In the genomic region with DNA sequence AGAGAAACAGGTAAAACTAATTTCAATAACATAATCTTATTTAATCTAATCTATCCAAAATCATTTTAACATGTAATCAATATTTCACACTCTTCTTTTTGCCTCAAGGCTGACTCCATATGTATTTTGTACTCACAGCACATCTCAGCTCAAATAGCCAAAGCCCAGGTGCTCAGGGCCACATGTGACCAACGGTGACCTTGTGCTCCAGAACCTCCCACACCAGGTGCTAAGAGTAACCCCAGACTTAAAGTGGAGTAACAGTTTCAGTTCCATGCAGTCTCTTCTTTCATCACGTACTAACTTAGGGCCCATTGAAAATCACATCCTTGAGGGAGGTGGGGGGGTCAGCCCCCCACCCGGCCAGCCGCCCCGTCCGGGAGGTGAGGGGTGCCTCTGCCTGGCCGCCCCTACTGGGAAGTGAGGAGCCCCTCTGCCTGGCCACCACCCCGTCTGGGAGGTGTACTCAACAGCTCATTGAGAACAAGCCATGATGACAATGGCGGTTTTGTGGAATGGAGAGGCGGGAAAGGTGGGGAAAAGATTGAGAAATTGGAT, we compare ENCODE assay signal across 13 cellular contexts. TPM values are rescaled to one million over a fixed set of nuclear protein-coding genes. Genes with fewer than 3 reads are reported as not detected.
DNase-seq lines count a peak whose midpoint lies in the region; ATAC-seq and TF ChIP-seq lines count a peak whose summit lies in the region.
"Had no signal": no experiment of that assay in that cellular context is flagged by ENCODE, and none has a peak within 500 bp of the region (broad histone marks: within the 10 kb centered on the region; RNA-seq: fewer than 3 reads in every experiment).

No MANE protein-coding gene starts in this region.

- no peak overlapping the region for H3K4me3 ChIP-seq in breast epithelium
- no peak overlapping the region for H3K4me3 ChIP-seq in esophagus muscularis mucosa
- H3K4me3 ChIP-seq: MG63, suprapubic skin had no signal

- H3K27me3 Mint-ChIP-seq in MCF 10A (ENCODE audit: insufficient read depth, unreplicated experiment): no peaks in the 10 kb centered on the region
- no peaks in the 10 kb centered on the region for H3K27me3 Mint-ChIP-seq in stimulated activated naive B cell treated with anti-CD40 and anti-IgM and Interleukin-4, amounts not matched to agents 10 μg/mL and 1 μg/mL and 100 μg/mL, for 72 hours
- no peaks in the 10 kb centered on the region; the same call in 1 of the 2 replicates for H3K27me3 Mint-ChIP-seq in HFFc6 (ENCODE audit: insufficient read depth)

- H3K36me3 Mint-ChIP-seq in MCF 10A (ENCODE audit: insufficient read depth, unreplicated experiment): peaks cover 11% of the 10 kb centered on the region
- peaks cover 17 to 32% of the 10 kb centered on the region in 2 donors for H3K36me3 Mint-ChIP-seq in stimulated activated naive B cell treated with anti-CD40 and anti-IgM and Interleukin-4, amounts not matched to agents 10 μg/mL and 1 μg/mL and 100 μg/mL, for 72 hours
- peaks cover 22% of the 10 kb centered on the region for H3K36me3 Mint-ChIP-seq in HFFc6 (ENCODE audit: low read depth)

- ATAC-seq in GM21723 (IDR thresholded peaks at IDR 0.05; ENCODE audit: unreplicated experiment): peak; percentile 50
- peak; percentile 27 for ATAC-seq in HG03469 (IDR thresholded peaks at IDR 0.05; ENCODE audit: unreplicated experiment)
- no peak for ATAC-seq in stimulated activated naive B cell treated with anti-CD40 and anti-IgM and Interleukin-4, amounts not matched to agents 10 μg/mL and 1 μg/mL and 100 μg/mL, for 72 hours (replicated peaks)

- H3K27ac ChIP-seq in breast epithelium (no peak overlapping the region), esophagus muscularis mucosa (replicated peaks in 1 of 4) (no peak overlapping the region)
- H3K27ac ChIP-seq: suprapubic skin had no signal

- H3K4me1 Mint-ChIP-seq in MCF 10A (ENCODE audit: insufficient read depth, unreplicated experiment) (no peaks in the 10 kb centered on the region), HFFc6 (ENCODE audit: low read depth) (peaks cover under 1% of the 10 kb centered on the region)
- H3K4me1 Mint-ChIP-seq in stimulated activated naive B cell treated with anti-CD40 and anti-IgM and Interleukin-4, amounts not matched to agents 10 μg/mL and 1 μg/mL and 100 μg/mL, for 72 hours: no peaks in the 10 kb centered on the region

- no peak overlapping the region for H3K4me3 Mint-ChIP-seq in MCF 10A (ENCODE audit: unreplicated experiment)
- H3K4me3 Mint-ChIP-seq in stimulated activated naive B cell treated with anti-CD40 and anti-IgM and Interleukin-4, amounts not matched to agents 10 μg/mL and 1 μg/mL and 100 μg/mL, for 72 hours: no peak overlapping the region
- H3K4me3 Mint-ChIP-seq in HFFc6: no peak overlapping the region

- no peak for DNase-seq in MCF 10A (ENCODE audit: unreplicated experiment)
- no peak for DNase-seq in breast epithelium (ENCODE audit: low spot score in 2 of 2)
- DNase-seq in stimulated activated naive B cell treated with anti-CD40 and anti-IgM and Interleukin-4, amounts not matched to agents 10 μg/mL and 1 μg/mL and 100 μg/mL, for 72 hours: no peak
- DNase-seq in HFFc6: no peak
- no peak for DNase-seq in esophagus muscularis mucosa (ENCODE audit: extremely low spot score)
- DNase-seq in NOMO-1 treated with dmso at 0.1 percent for 144 hours (lab: John Stamatoyannopoulos, UW; ENCODE audit: unreplicated experiment): no peak
- DNase-seq: activated T-cell treated with anti-CD3 and anti-CD28 coated beads, Interleukin-2, amount 50 U/mL, for 1 hour; cerebellar nuclear complex; MG63; stimulated activated CD4-positive, alpha-beta T cell treated with anti-CD3 and anti-CD28 coated beads, Interleukin-1b, Interleukin-23, amount 100 ng/mL, for 48 hours had no signal

- H3K27me3 ChIP-seq in breast epithelium: no peaks in the 10 kb centered on the region
- H3K27me3 ChIP-seq in esophagus muscularis mucosa: no peaks in the 10 kb centered on the region
- H3K27me3 ChIP-seq: MG63, suprapubic skin had no signal

- H3K9me3 ChIP-seq in breast epithelium (no peaks in the 10 kb centered on the region), esophagus muscularis mucosa (no peaks in the 10 kb centered on the region)
- H3K9me3 ChIP-seq: MG63, suprapubic skin had no signal

- TF ChIP-seq POLR2A in breast epithelium (IDR thresholded peaks at IDR 0.05) (no peak), esophagus muscularis mucosa (IDR thresholded peaks at IDR 0.05; ENCODE audit: low read depth) (no peak)

- H3K4me1 ChIP-seq in breast epithelium (no peaks in the 10 kb centered on the region), esophagus muscularis mucosa (no peaks in the 10 kb centered on the region)
- H3K4me1 ChIP-seq: suprapubic skin had no signal

- peak overlapping the region; percentile 11 for H3K27ac Mint-ChIP-seq in MCF 10A (ENCODE audit: low read depth, unreplicated experiment)
- peak overlapping the region; percentile 37 for H3K27ac Mint-ChIP-seq in stimulated activated naive B cell treated with anti-CD40 and anti-IgM and Interleukin-4, amounts not matched to agents 10 μg/mL and 1 μg/mL and 100 μg/mL, for 72 hours
- H3K27ac Mint-ChIP-seq in HFFc6: no peak overlapping the region

- H3K36me3 ChIP-seq in breast epithelium: no peaks in the 10 kb centered on the region
- H3K36me3 ChIP-seq in esophagus muscularis mucosa: peaks cover 11 to 32% (median 18%) of the 10 kb centered on the region in 4 donors

- intact Hi-C loops in MCF 10A (cut with micrococcal nuclease): no loop called here
- intact Hi-C loops in breast epithelium (cut with DNase I; ENCODE audit: low total_unique reads): no loop called here
- intact Hi-C loops in esophagus muscularis mucosa (cut with DNase I): no loop called here

- CTCF ChIA-PET in MCF 10A (lab: Yijun Ruan, JAX): interaction anchor here (0.6 to 0.7 kb wide), 2 partner anchors 27 to 1276 kb away, joined by 3 read pairs; no protein-coding TSS in a partner anchor

- WGBS in esophagus muscularis mucosa: 88% methylated on average over 10 of the region's 10 CpGs

- POLR2A ChIA-PET in MCF 10A (lab: Yijun Ruan, JAX): interaction anchor here (0.6 kb wide), 1 partner anchor 1641 kb away, joined by 3 read pairs; no protein-coding TSS in a partner anchor

- H3K9me3 Mint-ChIP-seq in MCF 10A (ENCODE audit: unreplicated experiment): no peaks in the 10 kb centered on the region
- H3K9me3 Mint-ChIP-seq in stimulated activated naive B cell treated with anti-CD40 and anti-IgM and Interleukin-4, amounts not matched to agents 10 μg/mL and 1 μg/mL and 100 μg/mL, for 72 hours: no peaks in the 10 kb centered on the region
- no peaks in the 10 kb centered on the region for H3K9me3 Mint-ChIP-seq in HFFc6

- TF ChIP-seq CTCF in MCF 10A (IDR thresholded peaks at IDR 0.05; ENCODE audit: unreplicated experiment) (no peak), breast epithelium (IDR thresholded peaks at IDR 0.05) (no peak), HFFc6 (IDR thresholded peaks at IDR 0.05) (no peak), esophagus muscularis mucosa (IDR thresholded peaks at IDR 0.05) (no peak)

- no peak for TF ChIP-seq EP300 in esophagus muscularis mucosa (IDR thresholded peaks at IDR 0.05)

- BruUV-seq in MCF 10A (replicated peaks; lab: Mats Ljungman, UMichigan): no TSS peak

RNA-seq across cellular contexts. Expression of gene NCAPG2, which starts 47.3 kb away (rescaled TPM):
- 10.5 and 27.4 TPM in 2 replicates for total RNA-seq in MCF 10A (2022)
- total RNA-seq in breast epithelium: 10 to 100 TPM in 2 of 3 donors, 1 to 10 TPM in 1; 9.8 to 12.5 (median 10.4) TPM
- total RNA-seq in HFFc6 (2021; fragmentation: NEBNext Ultra II Directional; extraction: Animal tissue kit (Norgen Biotek cat#: 25700)): 10 to 100 TPM; 27.1 to 60.3 (median 54.8) TPM
- total RNA-seq in esophagus muscularis mucosa: 1 to 10 TPM; 4.2 to 6.2 (median 4.4) TPM

Comparison
In these comparisons a context has a peak if more than half of its experiments do, and no peak if none do; other contexts are left out.
1. ATAC-seq: peak in GM21723 (single experiment) and HG03469 (single experiment); none in stimulated activated naive B cell treated with anti-CD40 and anti-IgM and Interleukin-4, amounts not matched to agents 10 μg/mL and 1 μg/mL and 100 μg/mL, for 72 hours (0 of 2).